In the genomic region with DNA sequence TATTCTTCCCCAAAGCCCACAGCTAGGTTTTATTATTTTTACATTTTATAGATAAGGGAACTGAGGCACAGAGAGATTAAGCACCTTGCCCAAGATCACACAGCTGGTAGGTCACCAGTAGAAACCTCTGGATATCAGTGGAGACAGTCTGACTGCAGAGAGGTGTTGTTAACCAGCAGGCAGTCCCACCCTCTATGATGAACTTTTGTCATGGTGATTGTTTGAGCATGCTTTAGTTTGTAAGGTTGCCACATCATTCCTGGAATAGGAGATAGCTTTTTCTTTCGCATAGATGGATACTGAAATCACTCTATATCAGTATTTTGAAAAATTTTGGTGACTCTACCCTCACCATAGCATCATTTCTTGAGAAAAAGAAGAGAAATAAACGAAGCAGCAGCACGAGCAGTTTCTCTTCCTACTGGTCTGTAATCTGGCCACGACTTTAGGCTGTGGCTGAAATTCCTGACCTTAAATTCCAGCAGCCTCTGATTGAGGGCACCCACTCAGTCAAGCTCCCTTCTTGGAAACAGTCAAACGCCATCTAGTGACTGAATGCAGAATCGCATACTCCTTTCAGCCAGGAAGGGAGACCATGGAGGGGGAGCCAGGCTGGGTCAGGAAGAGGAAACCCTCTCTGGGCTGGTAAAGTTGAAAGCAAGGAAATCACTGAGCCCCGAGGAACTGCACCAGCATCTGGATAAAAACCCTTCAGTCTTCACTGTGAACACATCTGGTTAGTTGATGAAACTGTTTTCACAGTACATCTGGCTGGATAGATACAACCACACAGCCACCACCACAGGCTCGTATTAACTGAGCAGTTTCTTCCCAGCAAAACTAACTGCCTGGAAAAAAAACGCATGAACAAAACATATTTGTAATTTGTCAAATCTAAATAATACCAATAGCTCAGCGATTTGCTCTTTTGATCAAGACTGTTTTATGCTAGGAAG, we compare ENCODE assay signal across 8 cellular contexts.
A peak's percentile ranks its signal among the peaks of the same experiment; 100 is the strongest.
DNase-seq lines count a peak whose midpoint lies in the region; ATAC-seq and TF ChIP-seq lines count a peak whose summit lies in the region.

No MANE protein-coding gene starts in this region.

- no peaks in the 10 kb centered on the region for H3K4me1 ChIP-seq in effector memory CD4-positive, alpha-beta T cell (ENCODE audit: control insufficient read depth, insufficient read depth, low read length, poor library complexity, severe bottlenecking)
- H3K4me1 ChIP-seq in mesenchymal stem cell (ENCODE audit: control insufficient read depth, insufficient read depth, low read depth, low read length) = no peaks in the 10 kb centered on the region

- DNase-seq in ACHN (peak; percentile 68), GM13977 (ENCODE audit: low spot score) (peak; percentile 54), NCI-H345 (lab: John Stamatoyannopoulos, UW) (peak; percentile 59), mesenchymal stem cell (no peak)
- DNase-seq in activated CD4-positive, alpha-beta T cell treated with anti-CD3 and anti-CD28 coated beads, Interleukin-2, amount 50 U/mL, for 4 hours = peak; percentile 35 to 43
- DNase-seq in effector memory CD4-positive, alpha-beta T cell = peak; percentile 8 to 38 (median 13)
- DNase-seq in stimulated activated CD8-positive, alpha-beta memory T cell treated with anti-CD3 and anti-CD28 coated beads, Interleukin-7, amount 100 ng/mL, for 1 hour (ENCODE audit: low read depth in 2 of 2) = peak; percentile 16 to 23

- no peaks in the 10 kb centered on the region for H3K79me1 ChIP-seq in mesenchymal stem cell (replicated peaks; ENCODE audit: low read length, poor library complexity, severe bottlenecking)

- H4K8ac ChIP-seq in mesenchymal stem cell (ENCODE audit: low read length) = no peak overlapping the region

- no peak overlapping the region for H2BK120ac ChIP-seq in mesenchymal stem cell (ENCODE audit: low read depth, low read length)

- H4K91ac ChIP-seq in mesenchymal stem cell (ENCODE audit: low read length) = no peak overlapping the region

- no peak overlapping the region for H3K23ac ChIP-seq in mesenchymal stem cell (ENCODE audit: low read length in 2 of 2)

- H3K9me3 ChIP-seq in effector memory CD4-positive, alpha-beta T cell (ENCODE audit: control insufficient read depth, low read length) = no peaks in the 10 kb centered on the region
- H3K9me3 ChIP-seq in mesenchymal stem cell (ENCODE audit: control insufficient read depth, low read length) = peaks cover 4% of the 10 kb centered on the region

- H3K18ac ChIP-seq in mesenchymal stem cell (ENCODE audit: low read depth in 1 of 2, low read length in 2 of 2) = no peak overlapping the region

- no peak overlapping the region for H2BK15ac ChIP-seq in mesenchymal stem cell (ENCODE audit: low read depth, poor library complexity, severe bottlenecking)

- no peak overlapping the region for H3K4me3 ChIP-seq in effector memory CD4-positive, alpha-beta T cell (ENCODE audit: insufficient read depth, low read depth, low read length, poor library complexity, severe bottlenecking)
- H3K4me3 ChIP-seq in mesenchymal stem cell (ENCODE audit: insufficient read depth in 1 of 2, low read depth in 1 of 2, low read length in 2 of 2) = no peak overlapping the region

- no peak overlapping the region for H3K4me2 ChIP-seq in mesenchymal stem cell (ENCODE audit: low read length, poor library complexity, severe bottlenecking)

- ATAC-seq in HG03108 (IDR thresholded peaks at IDR 0.05; ENCODE audit: unreplicated experiment) = no peak

- TF ChIP-seq CTCF in GM13977 (IDR thresholded peaks at IDR 0.05; ENCODE audit: extremely low read depth, insufficient read depth, missing control alignments) = peak; percentile 89

- in situ Hi-C loops in ACHN (cut with HindIII; ENCODE audit: low pct_ligation_motif_present, low pct_unique_long_range_greater_than_20kb, low sequenced_read_pairs) (no loop called here), GM13977 (cut with MboI; ENCODE audit: low pct_unique_long_range_greater_than_20kb, low sequenced_read_pairs, unreplicated experiment) (loop anchor here (25.0 kb wide), 1 partner anchor 717 kb away; no protein-coding TSS in a partner anchor)

- H2AK5ac ChIP-seq in mesenchymal stem cell (ENCODE audit: low read length, severe bottlenecking) = no peak overlapping the region

- no peaks in the 10 kb centered on the region for H3K27me3 ChIP-seq in effector memory CD4-positive, alpha-beta T cell (replicated peaks; ENCODE audit: control insufficient read depth, insufficient read depth, low read length, poor library complexity, severe bottlenecking)
- peaks cover 0 to 6% of the 10 kb centered on the region in 2 experiments for H3K27me3 ChIP-seq in mesenchymal stem cell (ENCODE audit: control insufficient read depth in 1 of 2, insufficient read depth in 1 of 2, low read length in 2 of 2)

- no peak overlapping the region for H2BK12ac ChIP-seq in mesenchymal stem cell (ENCODE audit: low read length in 2 of 2)

- H3K9ac ChIP-seq in mesenchymal stem cell (ENCODE audit: low read length) = peak overlapping the region; percentile 55

- H3K4ac ChIP-seq in mesenchymal stem cell (ENCODE audit: low read depth in 1 of 2, low read length in 2 of 2) = no peak overlapping the region

- H3K36me3 ChIP-seq in effector memory CD4-positive, alpha-beta T cell (ENCODE audit: control insufficient read depth, insufficient read depth, low read length) = no peaks in the 10 kb centered on the region
- no peaks in the 10 kb centered on the region for H3K36me3 ChIP-seq in mesenchymal stem cell (ENCODE audit: control insufficient read depth in 1 of 2, insufficient read depth in 2 of 2, low read depth in 1 of 2, low read length in 2 of 2)

- no peak overlapping the region for H2AFZ ChIP-seq in mesenchymal stem cell (ENCODE audit: low read depth, low read length)

- H2BK5ac ChIP-seq in mesenchymal stem cell (ENCODE audit: low read depth, low read length, poor library complexity, severe bottlenecking) = no peak overlapping the region

- 30% methylated on average over 10 of the region's 10 CpGs for WGBS in mesenchymal stem cell

- no peak overlapping the region for H3K27ac ChIP-seq in effector memory CD4-positive, alpha-beta T cell (ENCODE audit: insufficient read depth, low read length, poor library complexity, severe bottlenecking)
- no peak overlapping the region for H3K27ac ChIP-seq in mesenchymal stem cell (ENCODE audit: low read length, poor library complexity, severe bottlenecking)

- no peak overlapping the region for H3K14ac ChIP-seq in mesenchymal stem cell (ENCODE audit: low read length in 2 of 2)
